In genomic region chr20:5400164-5400762, GRCh38 we compare ENCODE assay signal across 11 cellular contexts.
DNase-seq lines count a peak whose midpoint lies in the region; ATAC-seq and TF ChIP-seq lines count a peak whose summit lies in the region.
"Had no signal": no experiment of that assay in that cellular context is flagged by ENCODE, and none has a peak within 500 bp of the region (broad histone marks: within the 10 kb centered on the region; RNA-seq: fewer than 3 reads in every experiment).

No MANE protein-coding gene starts in this region.

- peaks cover 17% of the 10 kb centered on the region for H3K27me3 Mint-ChIP-seq in stimulated activated naive CD8-positive, alpha-beta T cell treated with anti-CD3 and anti-CD28 coated beads, Interleukin-15, amount 100 ng/mL, for 72 hours

- H3K27ac ChIP-seq in SJCRH30 = no peak overlapping the region
- H3K27ac ChIP-seq in upper lobe of right lung = no peak overlapping the region
- H3K27ac ChIP-seq in esophagus muscularis mucosa (replicated peaks in 1 of 4) = no peak overlapping the region

- ATAC-seq in stimulated activated naive CD8-positive, alpha-beta T cell treated with anti-CD3 and anti-CD28 coated beads, Interleukin-15, Interleukin-2, amounts not matched to agents 100 U/mL and 50 U/mL, for 24 hours = no peak
- no peak for ATAC-seq in stimulated activated naive CD8-positive, alpha-beta T cell treated with anti-CD3 and anti-CD28 coated beads, Interleukin-15, amount 100 ng/mL, for 72 hours
- ATAC-seq in GM18519 (IDR thresholded peaks at IDR 0.05; ENCODE audit: low FRiP score, unreplicated experiment) (no peak), upper lobe of right lung (no peak)
- ATAC-seq: sciatic nerve had no signal

- TF ChIP-seq EP300 in esophagus muscularis mucosa (IDR thresholded peaks at IDR 0.05) = no peak

- no peak overlapping the region for H3K4me3 Mint-ChIP-seq in stimulated activated naive CD8-positive, alpha-beta T cell treated with anti-CD3 and anti-CD28 coated beads, Interleukin-15, amount 100 ng/mL, for 72 hours
- H3K4me3 Mint-ChIP-seq: CD4-positive, alpha-beta T cell had no signal

- no peaks in the 10 kb centered on the region for H3K9me3 ChIP-seq in SJCRH30 (replicated peaks)
- no peaks in the 10 kb centered on the region for H3K9me3 ChIP-seq in upper lobe of right lung
- peaks cover 0 to 20% (median 7%) of the 10 kb centered on the region in 4 donors for H3K9me3 ChIP-seq in esophagus muscularis mucosa

- TF ChIP-seq CTCF in fibroblast of pulmonary artery (IDR thresholded peaks at IDR 0.05; ENCODE audit: low read length, missing control alignments) (no peak), lower leg skin (IDR thresholded peaks at IDR 0.05) (no peak), upper lobe of right lung (IDR thresholded peaks at IDR 0.05) (no peak), esophagus muscularis mucosa (IDR thresholded peaks at IDR 0.05) (no peak)

- peaks cover 0 to 10% of the 10 kb centered on the region in 2 donors for H3K9me3 Mint-ChIP-seq in stimulated activated naive CD8-positive, alpha-beta T cell treated with anti-CD3 and anti-CD28 coated beads, Interleukin-15, amount 100 ng/mL, for 72 hours

- TF ChIP-seq POLR2A in lower leg skin (IDR thresholded peaks at IDR 0.05) = no peak
- no peak for TF ChIP-seq POLR2A in esophagus muscularis mucosa (IDR thresholded peaks at IDR 0.05; ENCODE audit: low read depth)

- H3K27me3 ChIP-seq in SJCRH30 = no peaks in the 10 kb centered on the region
- H3K27me3 ChIP-seq in upper lobe of right lung = no peaks in the 10 kb centered on the region
- no peaks in the 10 kb centered on the region for H3K27me3 ChIP-seq in esophagus muscularis mucosa

- H3K36me3 ChIP-seq in SJCRH30 (no peaks in the 10 kb centered on the region), upper lobe of right lung (no peaks in the 10 kb centered on the region), esophagus muscularis mucosa (no peaks in the 10 kb centered on the region)

- DNase-seq in stimulated activated naive CD8-positive, alpha-beta T cell treated with anti-CD3 and anti-CD28 coated beads, Interleukin-15, Interleukin-2, amounts not matched to agents 100 U/mL and 50 U/mL, for 24 hours = peak; percentile 9
- no peak for DNase-seq in stimulated activated naive CD8-positive, alpha-beta T cell treated with anti-CD3 and anti-CD28 coated beads, Interleukin-15, amount 100 ng/mL, for 72 hours
- DNase-seq in SJCRH30 (peak; percentile 42 to 70), fibroblast of pulmonary artery (ENCODE audit: low read depth) (peak; percentile 46), lower leg skin (ENCODE audit: low spot score in 2 of 2) (no peak), upper lobe of right lung (no peak), esophagus muscularis mucosa (ENCODE audit: extremely low spot score) (no peak)
- DNase-seq: CD4-positive, alpha-beta T cell; midbrain had no signal

- no peak overlapping the region for H3K4me3 ChIP-seq in SJCRH30
- no peak overlapping the region for H3K4me3 ChIP-seq in fibroblast of pulmonary artery (replicated peaks; ENCODE audit: low read depth, low read length)
- no peak overlapping the region for H3K4me3 ChIP-seq in lower leg skin (ENCODE audit: low read depth, poor library complexity, severe bottlenecking)
- no peak overlapping the region for H3K4me3 ChIP-seq in upper lobe of right lung
- H3K4me3 ChIP-seq in esophagus muscularis mucosa = no peak overlapping the region

- intact Hi-C loops in lower leg skin (cut with DNase I; ENCODE audit: low total_unique reads) = no loop called here
- intact Hi-C loops in upper lobe of right lung (cut with DNase I) = no loop called here
- intact Hi-C loops in esophagus muscularis mucosa (cut with DNase I) = no loop called here

- H3K27ac Mint-ChIP-seq in stimulated activated naive CD8-positive, alpha-beta T cell treated with anti-CD3 and anti-CD28 coated beads, Interleukin-15, amount 100 ng/mL, for 72 hours = no peak overlapping the region
- H3K27ac Mint-ChIP-seq: CD4-positive, alpha-beta T cell had no signal

- H3K4me1 ChIP-seq in SJCRH30 (no peaks in the 10 kb centered on the region), upper lobe of right lung (no peaks in the 10 kb centered on the region), esophagus muscularis mucosa (no peaks in the 10 kb centered on the region)

- WGBS in lower leg skin, 2 donors = 48 to 49% methylated on average over 1 of the region's 1 CpG
- WGBS in esophagus muscularis mucosa = 48% methylated on average over 1 of the region's 1 CpG

- H3K4me1 Mint-ChIP-seq in stimulated activated naive CD8-positive, alpha-beta T cell treated with anti-CD3 and anti-CD28 coated beads, Interleukin-15, amount 100 ng/mL, for 72 hours = no peaks in the 10 kb centered on the region

Comparison
In these comparisons a context has a peak if more than half of its experiments do, and no peak if none do; other contexts are left out.
1. DNase-seq: peak in stimulated activated naive CD8-positive, alpha-beta T cell treated with anti-CD3 and anti-CD28 coated beads, Interleukin-15, Interleukin-2, amounts not matched to agents 100 U/mL and 50 U/mL, for 24 hours (single experiment), SJCRH30 (2 of 2) and fibroblast of pulmonary artery (single experiment); none in stimulated activated naive CD8-positive, alpha-beta T cell treated with anti-CD3 and anti-CD28 coated beads, Interleukin-15, amount 100 ng/mL, for 72 hours (0 of 2), lower leg skin (0 of 2), upper lobe of right lung (single experiment) and esophagus muscularis mucosa (single experiment).